Comparison of ENCODE assay signal across 8 cellular contexts in genomic region chr9:6681957-6682501, GRCh38. TPM values are rescaled to one million over a fixed set of nuclear protein-coding genes. Genes with fewer than 3 reads are reported as not detected.
DNase-seq lines count a peak whose midpoint lies in the region; ATAC-seq, FAIRE-seq and TF ChIP-seq lines count a peak whose summit lies in the region.

No MANE protein-coding gene starts in this region.

- intact Hi-C loops in K562 (cut with micrococcal nuclease): loop anchor here (5.0 kb wide), 1 partner anchor 75 kb away; the partner anchor contains the start of gene KDM4C
- intact Hi-C loops in lower lobe of right lung (cut with DNase I): no loop called here

- FAIRE-seq in K562 (lab: Jason Lieb, UNC): no peak

- ATAC-seq in K562: peak; percentile 1; the same call in 1 of the 3 replicates
- ATAC-seq in lower lobe of right lung: no peak

- H3K4me3 Mint-ChIP-seq in type B pancreatic cell: peak overlapping the region; percentile 96

- POLR2A ChIA-PET in K562 (lab: Yijun Ruan, JAX): interaction anchor here (1.0 to 1.4 kb wide), 5 partner anchors 8 to 98 kb away, joined by 3 to 6 read pairs (median 4); no protein-coding TSS in a partner anchor

- H3K4me1 ChIP-seq in K562 (replicated peaks in 1 of 2; ENCODE audit: control insufficient read depth in 2 of 2, insufficient read depth in 2 of 2, low read length in 2 of 2) (peaks cover 6 to 11% of the 10 kb centered on the region in 2 experiments; a peak in 4 of 5 replicates), lower lobe of right lung (peaks cover 11% of the 10 kb centered on the region)

- H3K9me3 ChIP-seq in K562 (replicated peaks; ENCODE audit: control insufficient read depth, insufficient read depth, low read depth, low read length) (no peaks in the 10 kb centered on the region), lower lobe of right lung (no peaks in the 10 kb centered on the region)

- no peaks in the 10 kb centered on the region for H3K9me3 Mint-ChIP-seq in type B pancreatic cell

- under 1% methylated on average over 14 of the region's 15 CpGs for WGBS in K562 (ENCODE audit: insufficient coverage, low coverage, missing lambda C conversion rate)

- peak; percentile 15 for DNase-seq in stimulated activated CD4-positive, alpha-beta T cell treated with anti-CD3 and anti-CD28 coated beads, Interleukin-15, amount 100 ng/mL, for 24 hours
- DNase-seq in stimulated activated CD4-positive, alpha-beta T cell treated with anti-CD3 and anti-CD28 coated beads, Interleukin-4, amount 100 ng/mL, for 1 hour: no peak
- DNase-seq in K562 (ENCODE audit: extremely low read depth in 1 of 4, low spot score in 3 of 4) (no peak), lower lobe of right lung (no peak), type B pancreatic cell (ENCODE audit: extremely low spot score, unreplicated experiment) (no peak), G401 (ENCODE audit: low spot score) (no peak), HK-2 (ENCODE audit: unreplicated experiment) (no peak), GF-D8 (lab: John Stamatoyannopoulos, UW) (no peak)

- no peaks in the 10 kb centered on the region for H3K9me1 ChIP-seq in K562 (ENCODE audit: control insufficient read depth, insufficient read depth, low read length)

- H3K4me3 ChIP-seq in K562: peak overlapping the region; percentile 63
- H3K4me3 ChIP-seq in lower lobe of right lung: peak overlapping the region; percentile 70

- no peak for TF ChIP-seq EP300 in K562 (IDR thresholded peaks at IDR 0.05; ENCODE audit: low read length)

- no peak for TF ChIP-seq RAD21 in K562 (CRISPR knock-in tag; conservative IDR thresholded peaks at IDR 0.05 in 1 of 2, IDR thresholded peaks at IDR 0.05 in 1 of 2)

- no peak for TF ChIP-seq POLR2A in K562 (conservative IDR thresholded peaks at IDR 0.05)

- no TSS peak for BruUV-seq in K562 (replicated peaks; lab: Mats Ljungman, UMichigan)

- H3K36me3 ChIP-seq in K562 (ENCODE audit: control insufficient read depth, insufficient read depth, low read length) (no peaks in the 10 kb centered on the region), lower lobe of right lung (no peaks in the 10 kb centered on the region)

- H4K20me1 ChIP-seq in K562 (replicated peaks; ENCODE audit: control insufficient read depth, insufficient read depth, low read length): no peaks in the 10 kb centered on the region

- CTCF ChIA-PET in K562 (lab: Yijun Ruan, JAX; ENCODE audit: low intra/inter-chr PET ratio): interaction anchor here (0.7 kb wide), 1 partner anchor 250 kb away, joined by 6 read pairs; no protein-coding TSS in a partner anchor

- H3K27me3 Mint-ChIP-seq in type B pancreatic cell: no peaks in the 10 kb centered on the region

- H3K27me3 ChIP-seq in K562 (ENCODE audit: control insufficient read depth in 2 of 2, insufficient read depth in 2 of 2, low read length in 2 of 2) (no peaks in the 10 kb centered on the region), lower lobe of right lung (ENCODE audit: low read depth) (no peaks in the 10 kb centered on the region)

- TF ChIP-seq CTCF in K562 (IDR thresholded peaks at IDR 0.05 in 2 of 3, conservative IDR thresholded peaks at IDR 0.05 in 1 of 3; ENCODE audit: insufficient read depth in 2 of 3, low read depth in 1 of 3, low read length in 3 of 3) (no peak), lower lobe of right lung (IDR thresholded peaks at IDR 0.05) (no peak), type B pancreatic cell (conservative IDR thresholded peaks at IDR 0.05) (no peak)

- H3K27ac Mint-ChIP-seq in type B pancreatic cell: peak overlapping the region; percentile 99

- H3K27ac ChIP-seq in K562 (ENCODE audit: extremely low read depth, low read depth, low read length) (peak overlapping the region; percentile 94), lower lobe of right lung (peak overlapping the region; percentile 95)

- in situ Hi-C loops in K562 (cut with MboI) (no loop called here), G401 (cut with HindIII; ENCODE audit: low sequenced_read_pairs) (no loop called here)

- H3K4me1 Mint-ChIP-seq in type B pancreatic cell (ENCODE audit: unreplicated experiment): peaks cover 12% of the 10 kb centered on the region

- H3K9ac ChIP-seq in K562 (ENCODE audit: insufficient read depth in 1 of 2, low read depth in 2 of 2, low read length in 2 of 2): peak overlapping the region; percentile 87 to 94

- H2AFZ ChIP-seq in K562 (ENCODE audit: low read depth, low read length): peak overlapping the region; percentile 99

- H3K79me2 ChIP-seq in K562 (ENCODE audit: control insufficient read depth, insufficient read depth, low read length): peaks cover 18% of the 10 kb centered on the region

- H3K4me2 ChIP-seq in K562 (ENCODE audit: insufficient read depth, low read length): peak overlapping the region; percentile 90

- peaks cover 3% of the 10 kb centered on the region for H3K36me3 Mint-ChIP-seq in type B pancreatic cell

TF ChIP-seq in K562, 482 proteins besides CTCF, POLR2A, EP300 and RAD21 (continues in another document):
- TF ChIP-seq PTRF (tag; IDR thresholded peaks at IDR 0.05): no peak
- TF ChIP-seq ZNF121 (CRISPR knock-in tag; conservative IDR thresholded peaks at IDR 0.05): peak; percentile 56
- TF ChIP-seq SMAD1 (IDR thresholded peaks at IDR 0.05; ENCODE audit: low read depth, low read length, partially characterized antibody): no peak
- no peak for TF ChIP-seq VEZF1 (CRISPR knock-in tag; IDR thresholded peaks at IDR 0.05)
- TF ChIP-seq ARID1B (IDR thresholded peaks at IDR 0.05): no peak
- TF ChIP-seq ZFP1 (CRISPR knock-in tag; IDR thresholded peaks at IDR 0.05): no peak
- 0 out of 2 replicates have a peak, but pooled peaks have one; percentile 2 for TF ChIP-seq HMBOX1 (IDR thresholded peaks at IDR 0.05)
- no peak for TF ChIP-seq RBM14 (IDR thresholded peaks at IDR 0.05; ENCODE audit: borderline replicate concordance, insufficient read depth, low read depth, low read length)
- no peak for TF ChIP-seq POLR2AphosphoS5 (IDR thresholded peaks at IDR 0.05; ENCODE audit: control insufficient read depth, insufficient read depth, low read depth, low read length)
- no peak for TF ChIP-seq FOSL1 (tag; conservative IDR thresholded peaks at IDR 0.05)
- no peak for TF ChIP-seq MEF2A (IDR thresholded peaks at IDR 0.05; ENCODE audit: control insufficient read depth, low read depth, low read length)
- TF ChIP-seq HNRNPLL (IDR thresholded peaks at IDR 0.05; ENCODE audit: low read depth, low read length, poor library complexity, severe bottlenecking): no peak
- TF ChIP-seq RCOR1 (IDR thresholded peaks at IDR 0.05; ENCODE audit: borderline replicate concordance in 1 of 2, low read depth in 2 of 2, low read length in 2 of 2): no peak

RNA-seq across cellular contexts. Expression of gene GLDC, which starts 36.5 kb away (rescaled TPM):
- total RNA-seq in K562 (2011; cell fraction: chromatin; rRNA removed; ENCODE audit: low replicate concordance): not detected in 2 replicates
- total RNA-seq in K562 (2011; cell fraction: nucleolus; rRNA removed): not detected in 2 replicates
- total RNA-seq in K562 (2011; cell fraction: nucleoplasm; rRNA removed): not detected in 2 replicates
- 0.29 TPM in 1 of 2 replicates, not detected in the other for total RNA-seq in K562 (2014; rRNA removed)
- total RNA-seq in K562 (2014; rRNA removed; fragmentation: Illumina TruSeq; extraction: Trizol): not detected in 2 replicates
- not detected in 2 replicates for total RNA-seq in K562 (2015; rRNA removed; fragmentation: Illumina TruSeq; extraction: Trizol)
- total RNA-seq in K562 (2021): 0.27 and 0.60 TPM in 2 replicates
- 0.03 TPM in 1 of 2 replicates, not detected in the other for polyA plus RNA-seq in K562 (2011; rRNA removed)
- not detected in 2 replicates for polyA plus RNA-seq in K562 (2011; cell fraction: cytosol; rRNA removed)
- polyA plus RNA-seq in K562 (2011; cell fraction: nucleus; rRNA removed): not detected in 2 replicates
- 0.03 and 0.33 TPM in 2 replicates for polyA plus RNA-seq in K562 (2012)
- polyA plus RNA-seq in K562 (2014; fragmentation: Illumina TruSeq; extraction: Trizol): 0.08 TPM in 1 of 2 replicates, not detected in the other
- under 1 TPM in 1 of 2 experiments, not detected in 1; 0.08 TPM for polyA plus RNA-seq in K562 (2014; fragmentation: Nextera tagmentation; extraction: Ambion mirVana)
- not detected in 2 replicates for polyA plus RNA-seq in K562 (2014; rRNA removed)
- not detected in 2 replicates for polyA minus RNA-seq in K562 (2011; rRNA and poly(A)+ RNA removed)
- not detected in 2 replicates for polyA minus RNA-seq in K562 (2011; cell fraction: cytosol; rRNA and poly(A)+ RNA removed)
- not detected in 2 replicates for polyA minus RNA-seq in K562 (2011; cell fraction: nucleus; rRNA and poly(A)+ RNA removed)
- total RNA-seq in lower lobe of right lung: 0.77 TPM
- total RNA-seq in type B pancreatic cell (ENCODE audit: low replicate concordance): 4.9 and 11.8 TPM in 2 replicates
- 16.6 and 26.3 TPM in 2 replicates for total RNA-seq in G401 (2014; rRNA removed; shearing (Covaris generic))
